ENCODE assay signal across 2 cellular contexts in genomic region chr4:5141802-5142201, GRCh38.
TF ChIP-seq lines count a peak whose summit lies in the region.

No MANE protein-coding gene starts in this region.

TF ChIP-seq in A549, 52 proteins besides CTCF, POLR2A, EP300 and RAD21 (continued from another document):
- TF ChIP-seq BHLHE40 (IDR thresholded peaks at IDR 0.05; ENCODE audit: low read depth, low read length), result no peak
- TF ChIP-seq, protein P1, sequence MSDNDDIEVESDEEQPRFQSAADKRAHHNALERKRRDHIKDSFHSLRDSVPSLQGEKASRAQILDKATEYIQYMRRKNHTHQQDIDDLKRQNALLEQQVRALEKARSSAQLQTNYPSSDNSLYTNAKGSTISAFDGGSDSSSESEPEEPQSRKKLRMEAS (IDR thresholded peaks at IDR 0.05), result no peak
- TF ChIP-seq, protein P2, sequence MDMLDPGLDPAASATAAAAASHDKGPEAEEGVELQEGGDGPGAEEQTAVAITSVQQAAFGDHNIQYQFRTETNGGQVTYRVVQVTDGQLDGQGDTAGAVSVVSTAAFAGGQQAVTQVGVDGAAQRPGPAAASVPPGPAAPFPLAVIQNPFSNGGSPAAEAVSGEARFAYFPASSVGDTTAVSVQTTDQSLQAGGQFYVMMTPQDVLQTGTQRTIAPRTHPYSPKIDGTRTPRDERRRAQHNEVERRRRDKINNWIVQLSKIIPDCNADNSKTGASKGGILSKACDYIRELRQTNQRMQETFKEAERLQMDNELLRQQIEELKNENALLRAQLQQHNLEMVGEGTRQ (IDR thresholded peaks at IDR 0.05), result peak; percentile 18; the same call in 1 of the 2 replicates
- TF ChIP-seq ZFP36 (IDR thresholded peaks at IDR 0.05; ENCODE audit: borderline replicate concordance, partially characterized antibody), result no peak

TF ChIP-seq in K562, 482 proteins besides CTCF, POLR2A, EP300 and RAD21 (continued from another document):
- peak; percentile 72 for TF ChIP-seq TFE3 (CRISPR knock-in tag; IDR thresholded peaks at IDR 0.05)
- peak; percentile 58; the same call in 1 of the 2 replicates for TF ChIP-seq RAD51 (IDR thresholded peaks at IDR 0.05; ENCODE audit: borderline replicate concordance, low read depth)
- TF ChIP-seq, protein P2 (CRISPR knock-in tag; IDR thresholded peaks at IDR 0.05), result peak; percentile 63
TF ChIP-seq in K562: peak in this region for 3.
